9 cellular contexts compared by ENCODE assay signal in genomic region chr19:53037101-53038097, GRCh38. TPM values are rescaled to one million over a fixed set of nuclear protein-coding genes. Genes with fewer than 3 reads are reported as not detected.
DNase-seq lines count a peak whose midpoint lies in the region; ATAC-seq and TF ChIP-seq lines count a peak whose summit lies in the region.
"Had no signal": no experiment of that assay in that cellular context is flagged by ENCODE, and none has a peak within 500 bp of the region (broad histone marks: within the 10 kb centered on the region; RNA-seq: fewer than 3 reads in every experiment).

No MANE protein-coding gene starts in this region.

- H3K27ac ChIP-seq in thyroid gland = no peak overlapping the region

- TF ChIP-seq POLR2A in thyroid gland (IDR thresholded peaks at IDR 0.05) = no peak

- peak overlapping the region; percentile 29 for H3K4me3 Mint-ChIP-seq in activated naive CD4-positive, alpha-beta T cell treated with anti-CD3 and anti-CD28 coated beads, Interleukin-2, amount 10 ng/mL, durations not matched to agents 7 days and 5 days

- no peak for TF ChIP-seq CTCF in thyroid gland (IDR thresholded peaks at IDR 0.05)

- peaks cover 42% of the 10 kb centered on the region for H3K9me3 Mint-ChIP-seq in activated naive CD4-positive, alpha-beta T cell treated with anti-CD3 and anti-CD28 coated beads, Interleukin-2, amount 10 ng/mL, durations not matched to agents 7 days and 5 days
- peaks cover 40% of the 10 kb centered on the region in 2 donors for H3K9me3 Mint-ChIP-seq in activated naive CD4-positive, alpha-beta T cell treated with anti-CD3 and anti-CD28 coated beads, Interleukin-2, amount 50 U/mL, for 72 hours

- 22 to 45% methylated on average over 46 to 52 of the region's 52 CpGs for WGBS in thyroid gland, 2 donors

- peaks cover 3% of the 10 kb centered on the region for H3K36me3 Mint-ChIP-seq in activated naive CD4-positive, alpha-beta T cell treated with anti-CD3 and anti-CD28 coated beads, Interleukin-2, amount 10 ng/mL, durations not matched to agents 7 days and 5 days
- peaks cover 34 to 39% of the 10 kb centered on the region in 2 donors for H3K36me3 Mint-ChIP-seq in activated naive CD4-positive, alpha-beta T cell treated with anti-CD3 and anti-CD28 coated beads, Interleukin-2, amount 50 U/mL, for 72 hours

- no peaks in the 10 kb centered on the region for H3K9me3 ChIP-seq in thyroid gland

- ATAC-seq in activated naive CD4-positive, alpha-beta T cell treated with anti-CD3 and anti-CD28 coated beads, Interleukin-2, amount 50 U/mL, for 72 hours = no peak
- ATAC-seq in GM21723 (IDR thresholded peaks at IDR 0.05; ENCODE audit: unreplicated experiment) = no peak

- no peaks in the 10 kb centered on the region for H3K27me3 ChIP-seq in thyroid gland

- no peaks in the 10 kb centered on the region for H3K4me1 ChIP-seq in thyroid gland

- H3K27me3 Mint-ChIP-seq in activated naive CD4-positive, alpha-beta T cell treated with anti-CD3 and anti-CD28 coated beads, Interleukin-2, amount 10 ng/mL, durations not matched to agents 7 days and 5 days = no peaks in the 10 kb centered on the region

- H3K36me3 ChIP-seq in thyroid gland = no peaks in the 10 kb centered on the region

- H3K4me3 ChIP-seq in thyroid gland (replicated peaks in 1 of 3) = no peak overlapping the region

- no peaks in the 10 kb centered on the region for H3K4me1 Mint-ChIP-seq in activated naive CD4-positive, alpha-beta T cell treated with anti-CD3 and anti-CD28 coated beads, Interleukin-2, amount 10 ng/mL, durations not matched to agents 7 days and 5 days

- DNase-seq in activated naive CD4-positive, alpha-beta T cell treated with anti-CD3 and anti-CD28 coated beads, Interleukin-2, amount 10 ng/mL, durations not matched to agents 7 days and 5 days = peak; percentile 45
- DNase-seq in activated naive CD4-positive, alpha-beta T cell treated with anti-CD3 and anti-CD28 coated beads, Interleukin-2, amount 50 U/mL, for 72 hours (ENCODE audit: low spot score in 2 of 2) = no peak
- DNase-seq in cerebellar cortex (ENCODE audit: low spot score) (peak; percentile 60), kidney tubule cell (ENCODE audit: low spot score) (peak; percentile 72), thyroid gland (peak; percentile 17 to 42), NCI-H2029 treated with DMSO at 0.1 percent for 48 hours (lab: John Stamatoyannopoulos, UW) (no peak), DMS53 (lab: John Stamatoyannopoulos, UW) (no peak)
- DNase-seq: DMS153 had no signal

- no peak overlapping the region for H3K27ac Mint-ChIP-seq in activated naive CD4-positive, alpha-beta T cell treated with anti-CD3 and anti-CD28 coated beads, Interleukin-2, amount 10 ng/mL, durations not matched to agents 7 days and 5 days
- no peak overlapping the region for H3K27ac Mint-ChIP-seq in activated naive CD4-positive, alpha-beta T cell treated with anti-CD3 and anti-CD28 coated beads, Interleukin-2, amount 50 U/mL, for 72 hours

- intact Hi-C loops in thyroid gland (cut with DNase I) = no loop called here

- CTCF ChIA-PET in activated naive CD4-positive, alpha-beta T cell treated with anti-CD3 and anti-CD28 coated beads, Interleukin-2, amount 10 ng/mL, durations not matched to agents 7 days and 5 days (lab: Charles Lee) = no interaction called here

RNA-seq across cellular contexts. Expression of gene ERVV-2, which starts 7.1 kb away (rescaled TPM):
- not detected for total RNA-seq in activated naive CD4-positive, alpha-beta T cell treated with anti-CD3 and anti-CD28 coated beads, Interleukin-2, amount 50 U/mL, for 72 hours
- total RNA-seq in thyroid gland = under 1 TPM in 1 of 4 donors, not detected in 3; 0.40 TPM

RNA-seq across cellular contexts. Expression of gene ERVV-1, which starts 23.7 kb away (rescaled TPM):
- not detected for total RNA-seq in activated naive CD4-positive, alpha-beta T cell treated with anti-CD3 and anti-CD28 coated beads, Interleukin-2, amount 50 U/mL, for 72 hours
- total RNA-seq in thyroid gland = not detected

Comparison
In these comparisons a context has a peak if more than half of its experiments do, and no peak if none do; other contexts are left out.
1. DNase-seq: peak in activated naive CD4-positive, alpha-beta T cell treated with anti-CD3 and anti-CD28 coated beads, Interleukin-2, amount 10 ng/mL, durations not matched to agents 7 days and 5 days (single experiment), cerebellar cortex (single experiment), kidney tubule cell (single experiment) and thyroid gland (2 of 2); none in activated naive CD4-positive, alpha-beta T cell treated with anti-CD3 and anti-CD28 coated beads, Interleukin-2, amount 50 U/mL, for 72 hours (0 of 2), NCI-H2029 treated with DMSO at 0.1 percent for 48 hours (single experiment) and DMS53 (single experiment).